12 cellular contexts compared by ENCODE assay signal in genomic region chr4:124803641-124804040, GRCh38.
DNase-seq lines count a peak whose midpoint lies in the region; ATAC-seq and TF ChIP-seq lines count a peak whose summit lies in the region.
"Had no signal": no experiment of that assay in that cellular context is flagged by ENCODE, and none has a peak within 500 bp of the region (broad histone marks: within the 10 kb centered on the region; RNA-seq: fewer than 3 reads in every experiment).

No MANE protein-coding gene starts in this region.

- TF ChIP-seq CTCF in fibroblast of the aortic adventitia (IDR thresholded peaks at IDR 0.05; ENCODE audit: insufficient read depth, low read length) = no peak
- no peak for TF ChIP-seq CTCF in natural killer cell (IDR thresholded peaks at IDR 0.05)

- DNase-seq in LHCN-M2 (ENCODE audit: low read depth) = peak; percentile 41
- peak; percentile 48 for DNase-seq in fibroblast of the aortic adventitia (ENCODE audit: low read depth)
- DNase-seq in NCI-H446 treated with DMSO at 0.1 percent for 48 hours (lab: John Stamatoyannopoulos, UW) = no peak
- DNase-seq in activated CD4-positive, alpha-beta T cell treated with anti-CD3 and anti-CD28 coated beads, Interleukin-2, amount 10 ng/mL, durations not matched to agents 24 days and 14 days = no peak
- no peak for DNase-seq in natural killer cell
- no peak for DNase-seq in HuH-7 (ENCODE audit: low spot score)
- DNase-seq: CD8-positive, alpha-beta memory T cell; HFFc6; NCI-H524 treated with DMSO at 0.1 percent for 48 hours had no signal

- H3K9me3 Mint-ChIP-seq in activated CD4-positive, alpha-beta T cell treated with anti-CD3 and anti-CD28 coated beads, Interleukin-2, amount 10 ng/mL, durations not matched to agents 24 days and 14 days = no peaks in the 10 kb centered on the region
- H3K9me3 Mint-ChIP-seq in natural killer cell = peaks cover 13 to 18% of the 10 kb centered on the region in 2 donors

- intact Hi-C loops in activated CD4-positive, alpha-beta T cell treated with anti-CD3 and anti-CD28 coated beads, Interleukin-2, amount 10 ng/mL, durations not matched to agents 24 days and 14 days (cut with micrococcal nuclease) = no loop called here
- intact Hi-C loops in natural killer cell (cut with micrococcal nuclease) = no loop called here

- H3K36me3 Mint-ChIP-seq in activated CD4-positive, alpha-beta T cell treated with anti-CD3 and anti-CD28 coated beads, Interleukin-2, amount 10 ng/mL, durations not matched to agents 24 days and 14 days (ENCODE audit: low read depth) = no peaks in the 10 kb centered on the region
- peaks cover 17% of the 10 kb centered on the region for H3K36me3 Mint-ChIP-seq in natural killer cell
- H3K36me3 Mint-ChIP-seq: CD8-positive, alpha-beta memory T cell had no signal

- H3K4me3 ChIP-seq in fibroblast of the aortic adventitia (ENCODE audit: low read depth, low read length) = no peak overlapping the region

- ATAC-seq in GM18858 (IDR thresholded peaks at IDR 0.05; ENCODE audit: unreplicated experiment) = peak; percentile 64
- ATAC-seq in HG02678 (IDR thresholded peaks at IDR 0.05; ENCODE audit: unreplicated experiment) = peak; percentile 48
- no peak for ATAC-seq in natural killer cell

- no peak overlapping the region for H3K27ac Mint-ChIP-seq in activated CD4-positive, alpha-beta T cell treated with anti-CD3 and anti-CD28 coated beads, Interleukin-2, amount 10 ng/mL, durations not matched to agents 24 days and 14 days
- no peak overlapping the region for H3K27ac Mint-ChIP-seq in natural killer cell
- H3K27ac Mint-ChIP-seq: CD8-positive, alpha-beta memory T cell; HFFc6; stimulated activated naive CD8-positive, alpha-beta T cell treated with anti-CD3 and anti-CD28 coated beads, Interleukin-15, Interleukin-2, amounts not matched to agents 100 ng/mL and 50 ng/mL, for 24 hours had no signal

- no peaks in the 10 kb centered on the region for H3K27me3 Mint-ChIP-seq in activated CD4-positive, alpha-beta T cell treated with anti-CD3 and anti-CD28 coated beads, Interleukin-2, amount 10 ng/mL, durations not matched to agents 24 days and 14 days
- no peaks in the 10 kb centered on the region for H3K27me3 Mint-ChIP-seq in natural killer cell (ENCODE audit: low read depth in 2 of 2)
- H3K27me3 Mint-ChIP-seq: CD8-positive, alpha-beta memory T cell; stimulated activated naive CD8-positive, alpha-beta T cell treated with anti-CD3 and anti-CD28 coated beads, Interleukin-15, Interleukin-2, amounts not matched to agents 100 ng/mL and 50 ng/mL, for 24 hours had no signal

- no peaks in the 10 kb centered on the region for H3K4me1 Mint-ChIP-seq in activated CD4-positive, alpha-beta T cell treated with anti-CD3 and anti-CD28 coated beads, Interleukin-2, amount 10 ng/mL, durations not matched to agents 24 days and 14 days
- no peaks in the 10 kb centered on the region for H3K4me1 Mint-ChIP-seq in natural killer cell
- H3K4me1 Mint-ChIP-seq: CD8-positive, alpha-beta memory T cell had no signal

- H3K4me3 Mint-ChIP-seq in activated CD4-positive, alpha-beta T cell treated with anti-CD3 and anti-CD28 coated beads, Interleukin-2, amount 10 ng/mL, durations not matched to agents 24 days and 14 days = no peak overlapping the region
- no peak overlapping the region for H3K4me3 Mint-ChIP-seq in natural killer cell
- H3K4me3 Mint-ChIP-seq: CD8-positive, alpha-beta memory T cell; HFFc6; stimulated activated naive CD8-positive, alpha-beta T cell treated with anti-CD3 and anti-CD28 coated beads, Interleukin-15, Interleukin-2, amounts not matched to agents 100 ng/mL and 50 ng/mL, for 24 hours had no signal

Comparison
In these comparisons a context has a peak if more than half of its experiments do, and no peak if none do; other contexts are left out.
1. ATAC-seq: peak in GM18858 (single experiment) and HG02678 (single experiment); none in natural killer cell (0 of 3).
2. DNase-seq: peak in LHCN-M2 (single experiment) and fibroblast of the aortic adventitia (single experiment); none in NCI-H446 treated with DMSO at 0.1 percent for 48 hours (single experiment), activated CD4-positive, alpha-beta T cell treated with anti-CD3 and anti-CD28 coated beads, Interleukin-2, amount 10 ng/mL, durations not matched to agents 24 days and 14 days (single experiment), natural killer cell (single experiment) and HuH-7 (single experiment).